23 cellular contexts compared by ENCODE assay signal in genomic region chr4:186949847-186950246, GRCh38.
"Had no signal": no experiment of that assay in that cellular context is flagged by ENCODE, and none has a peak within 500 bp of the region (broad histone marks: within the 10 kb centered on the region; RNA-seq: fewer than 3 reads in every experiment).

No MANE protein-coding gene starts in this region.

- H3K4me1 ChIP-seq: lower lobe of right lung, spleen, tibial nerve, uterus had no signal

- H3K9me3 ChIP-seq: heart left ventricle, left lung, lower lobe of right lung, suprapubic skin, thoracic aorta, tibial nerve, uterus had no signal

- H3K27ac ChIP-seq: left lung, lower lobe of right lung, spleen, suprapubic skin, thoracic aorta, tibial nerve, uterus had no signal

- H3K4me3 ChIP-seq: left lung, lower lobe of right lung, spleen, suprapubic skin, thoracic aorta, tibial nerve, uterus had no signal

- ATAC-seq: left colon; left lung; lower lobe of right lung; naive thymus-derived CD4-positive, alpha-beta T cell; natural killer cell treated with Interleukin-12 subunit alpha and Interleukin-12 subunit beta and Interleukin-15 and Interleukin-18, amount 100 ng/mL, for 72 hours; stimulated activated effector memory CD8-positive, alpha-beta T cell treated with anti-CD3 and anti-CD28 coated beads, Interleukin-12 subunit alpha, Interleukin-12 subunit beta, amount 100 ng/mL, for 72 hours had no signal

- H3K36me3 ChIP-seq: heart left ventricle, left lung, lower lobe of right lung, spleen, suprapubic skin, thoracic aorta, tibial nerve, uterus had no signal

- DNase-seq: heart left ventricle; hypothalamus; immature natural killer cell; kidney; left colon; left lung; lower lobe of right lung; mammary epithelial cell; mesendoderm; naive thymus-derived CD4-positive, alpha-beta T cell; nucleus accumbens; retina; right cardiac atrium; small intestine; spleen; stimulated activated CD4-positive, alpha-beta T cell treated with anti-CD3 and anti-CD28 coated beads, Interleukin-4, amount 100 ng/mL, for 24 hours; stimulated activated naive CD4-positive, alpha-beta T cell; uterus had no signal

- H3K27me3 ChIP-seq: heart left ventricle, left lung, spleen, suprapubic skin, tibial nerve, uterus had no signal
